ENCODE assay signal across 11 cellular contexts in the genomic region with DNA sequence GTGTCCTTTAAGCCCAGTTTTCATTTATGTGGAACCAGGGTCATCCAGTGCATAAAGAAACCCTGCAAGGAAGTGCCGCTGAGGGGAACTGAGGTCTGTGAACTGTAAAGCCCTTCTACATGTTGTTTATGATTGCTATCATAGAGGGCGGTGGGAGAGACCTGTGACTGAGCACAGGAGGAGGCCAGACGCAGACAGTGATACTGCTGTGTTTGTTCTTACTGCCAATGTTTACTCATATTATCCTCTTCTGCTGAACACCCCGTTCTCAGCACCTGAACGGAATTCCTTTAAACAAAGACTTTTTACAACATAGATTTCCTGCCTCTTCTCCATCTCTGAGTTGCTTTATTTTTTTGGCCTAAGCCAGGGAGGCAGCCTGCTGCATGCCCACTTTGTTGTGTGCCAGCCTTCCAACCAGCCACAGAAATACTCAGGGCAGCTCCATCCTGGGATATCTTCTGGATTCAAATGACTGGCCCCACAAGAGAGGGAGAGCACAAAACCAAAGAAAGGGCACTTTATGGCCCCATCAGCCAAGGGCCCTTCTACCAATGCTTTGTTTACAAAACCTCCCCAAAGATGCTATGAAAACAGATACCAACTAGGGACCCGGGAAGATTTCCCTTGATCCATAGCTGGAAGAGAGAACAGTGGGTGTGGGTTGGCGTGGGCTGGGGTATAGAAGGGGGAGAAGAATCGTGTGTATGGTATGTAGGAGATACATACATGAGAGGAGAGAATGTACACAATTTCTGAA. TPM values are rescaled to one million over a fixed set of nuclear protein-coding genes. Genes with fewer than 3 reads are reported as not detected.
DNase-seq lines count a peak whose midpoint lies in the region; ATAC-seq, FAIRE-seq and TF ChIP-seq lines count a peak whose summit lies in the region.
"Had no signal": no experiment of that assay in that cellular context is flagged by ENCODE, and none has a peak within 500 bp of the region (broad histone marks: within the 10 kb centered on the region; RNA-seq: fewer than 3 reads in every experiment).

No MANE protein-coding gene starts in this region.

- H3K36me3 Mint-ChIP-seq in astrocyte (ENCODE audit: low read depth, unreplicated experiment) (no peaks in the 10 kb centered on the region), natural killer cell (no peaks in the 10 kb centered on the region), T-cell (no peaks in the 10 kb centered on the region)

- no peaks in the 10 kb centered on the region for H4K20me1 ChIP-seq in astrocyte (ENCODE audit: insufficient read depth, low read length)

- TF ChIP-seq POLR2A in A549 (IDR thresholded peaks at IDR 0.05; ENCODE audit: low read length): no peak

- no peak for DNase-seq in A549 (ENCODE audit: low read depth in 1 of 2, low spot score in 1 of 2)
- DNase-seq in DMS53 treated with DMSO at 0.1 percent for 48 hours (lab: John Stamatoyannopoulos, UW; ENCODE audit: unreplicated experiment): peak; percentile 70
- DNase-seq in astrocyte (ENCODE audit: low read depth): no peak
- no peak for DNase-seq in natural killer cell
- no peak for DNase-seq in MV-4-11 (lab: John Stamatoyannopoulos, UW)
- DNase-seq in T-cell: no peak
- no peak for DNase-seq in effector memory CD4-positive, alpha-beta T cell

- peaks cover 14% of the 10 kb centered on the region for H3K27me3 Mint-ChIP-seq in astrocyte (ENCODE audit: low read depth, unreplicated experiment)
- peaks cover 19 to 25% of the 10 kb centered on the region in 2 donors for H3K27me3 Mint-ChIP-seq in natural killer cell (ENCODE audit: low read depth in 2 of 2)
- peaks cover 35 to 46% of the 10 kb centered on the region in 2 donors for H3K27me3 Mint-ChIP-seq in T-cell

- H3K4me1 ChIP-seq in A549: peaks cover 31% of the 10 kb centered on the region
- H3K4me1 ChIP-seq in astrocyte (ENCODE audit: insufficient read depth, low read length): peaks cover 15% of the 10 kb centered on the region
- H3K4me1 ChIP-seq in effector memory CD4-positive, alpha-beta T cell (ENCODE audit: control insufficient read depth, insufficient read depth, low read length, poor library complexity, severe bottlenecking): peaks cover 15% of the 10 kb centered on the region

- 38% methylated on average over 8 of the region's 8 CpGs for WGBS in A549 (ENCODE audit: missing lambda C conversion rate)

- FAIRE-seq in A549 (lab: Jason Lieb, UNC) (no peak), astrocyte (lab: Jason Lieb, UNC) (no peak)
- FAIRE-seq: endometrium had no signal

- no peak overlapping the region for H3K4me3 ChIP-seq in A549
- no peak overlapping the region for H3K4me3 ChIP-seq in astrocyte (ENCODE audit: insufficient read depth, low read depth, low read length)
- H3K4me3 ChIP-seq in effector memory CD4-positive, alpha-beta T cell (ENCODE audit: insufficient read depth, low read depth, low read length, poor library complexity, severe bottlenecking): no peak overlapping the region

- H3K27ac ChIP-seq in A549 (peak overlapping the region; percentile 83 to 90), astrocyte (ENCODE audit: low read depth, low read length) (no peak overlapping the region)
- H3K27ac ChIP-seq in effector memory CD4-positive, alpha-beta T cell (ENCODE audit: insufficient read depth, low read length, poor library complexity, severe bottlenecking): no peak overlapping the region

- TF ChIP-seq CTCF in A549 (IDR thresholded peaks at IDR 0.05) (no peak), astrocyte (IDR thresholded peaks at IDR 0.05; ENCODE audit: insufficient read depth, low read depth, low read length) (no peak), natural killer cell (IDR thresholded peaks at IDR 0.05) (no peak)

- H3K36me3 ChIP-seq in astrocyte (ENCODE audit: insufficient read depth, low read length): no peaks in the 10 kb centered on the region
- no peaks in the 10 kb centered on the region for H3K36me3 ChIP-seq in effector memory CD4-positive, alpha-beta T cell (ENCODE audit: control insufficient read depth, insufficient read depth, low read length)
- H3K36me3 ChIP-seq: ascending aorta had no signal

- POLR2A ChIA-PET in A549 (lab: Yijun Ruan, JAX) (interaction anchor here (2.2 kb wide), 1 partner anchor 13 kb away, joined by 13 read pairs; no protein-coding TSS in a partner anchor), T-cell (lab: Charles Lee) (no interaction called here)

- no peak for TF ChIP-seq RAD21 in A549 (conservative IDR thresholded peaks at IDR 0.05 in 1 of 2, IDR thresholded peaks at IDR 0.05 in 1 of 2)

- no peak overlapping the region for H3K9ac ChIP-seq in astrocyte (ENCODE audit: low read length)

- H3K4me3 Mint-ChIP-seq in astrocyte (ENCODE audit: unreplicated experiment) (peak overlapping the region; percentile 21), natural killer cell (peak overlapping the region; percentile 53), T-cell (peak overlapping the region in 1 of 3 donors; percentile 70)

- no peaks in the 10 kb centered on the region for H3K79me2 ChIP-seq in astrocyte (ENCODE audit: insufficient read depth, low read length)

- H3K27me3 ChIP-seq in astrocyte (ENCODE audit: insufficient read depth, low read length): peaks cover 37% of the 10 kb centered on the region
- peaks cover 14% of the 10 kb centered on the region for H3K27me3 ChIP-seq in effector memory CD4-positive, alpha-beta T cell (replicated peaks; ENCODE audit: control insufficient read depth, insufficient read depth, low read length, poor library complexity, severe bottlenecking)
- H3K27me3 ChIP-seq: ascending aorta had no signal

- CTCF ChIA-PET in A549 (lab: Yijun Ruan, JAX): interaction anchor here (0.6 to 5.1 kb wide), 4 partner anchors 13 to 595 kb away, joined by 3 to 34 read pairs (median 11); no protein-coding TSS in a partner anchor
- CTCF ChIA-PET in T-cell (lab: Charles Lee): no interaction called here

- H3K27ac Mint-ChIP-seq in astrocyte (ENCODE audit: unreplicated experiment) (no peak overlapping the region), natural killer cell (no peak overlapping the region), T-cell (no peak overlapping the region)

- intact Hi-C loops in natural killer cell (cut with micrococcal nuclease): loop anchor here (5.0 kb wide), 1 partner anchor 46 kb away; no protein-coding TSS in a partner anchor

- peak overlapping the region; percentile 100 for H3K4me2 ChIP-seq in A549
- H3K4me2 ChIP-seq in astrocyte (ENCODE audit: low read length): no peak overlapping the region

- ATAC-seq in A549 (no peak), natural killer cell (no peak), T-cell (replicated peaks in 1 of 4) (no peak), GM18498 (IDR thresholded peaks at IDR 0.05; ENCODE audit: unreplicated experiment) (no peak)

- H2AFZ ChIP-seq in astrocyte (ENCODE audit: low read depth, low read length): no peak overlapping the region

- H3K9me3 Mint-ChIP-seq in astrocyte (ENCODE audit: unreplicated experiment) (peaks cover 3% of the 10 kb centered on the region), natural killer cell (no peaks in the 10 kb centered on the region), T-cell (no peaks in the 10 kb centered on the region)

- H3K4me1 Mint-ChIP-seq in astrocyte (ENCODE audit: low read depth, unreplicated experiment) (peaks cover 5% of the 10 kb centered on the region), natural killer cell (peaks cover 0 to 4% of the 10 kb centered on the region in 2 donors), T-cell (peaks cover 0 to 17% (median 11%) of the 10 kb centered on the region in 3 donors)

- TF ChIP-seq EP300 in A549 (IDR thresholded peaks at IDR 0.05): no peak

- H3K9me3 ChIP-seq in A549: no peaks in the 10 kb centered on the region
- no peaks in the 10 kb centered on the region for H3K9me3 ChIP-seq in astrocyte (ENCODE audit: insufficient read depth, low read depth, low read length)
- no peaks in the 10 kb centered on the region for H3K9me3 ChIP-seq in effector memory CD4-positive, alpha-beta T cell (ENCODE audit: control insufficient read depth, low read length)
- H3K9me3 ChIP-seq: ascending aorta had no signal

TF ChIP-seq in A549, 52 proteins besides CTCF, POLR2A, EP300 and RAD21:
- no peak for TF ChIP-seq GATA3 (IDR thresholded peaks at IDR 0.05; ENCODE audit: borderline replicate concordance)
- TF ChIP-seq HDAC2 (IDR thresholded peaks at IDR 0.05): no peak
- no peak for TF ChIP-seq SMC3 (IDR thresholded peaks at IDR 0.05)
- no peak for TF ChIP-seq FOSL2 (IDR thresholded peaks at IDR 0.05)
- TF ChIP-seq FOSL2 (CRISPR knock-in tag; IDR thresholded peaks at IDR 0.05): no peak
- TF ChIP-seq POLR2AphosphoS2 (conservative IDR thresholded peaks at IDR 0.05; ENCODE audit: low read length): no peak
- TF ChIP-seq PBX3 (IDR thresholded peaks at IDR 0.05): no peak
- TF ChIP-seq JUN (IDR thresholded peaks at IDR 0.05): no peak
- TF ChIP-seq NPAS2 (CRISPR knock-in tag; IDR thresholded peaks at IDR 0.05; ENCODE audit: borderline replicate concordance): no peak

RNA-seq across cellular contexts. Expression of gene GALNT18, which starts 1.1 kb away (rescaled TPM):
- 6.7 TPM in 2 replicates for polyA plus RNA-seq in A549 (2011; rRNA removed)
- 19.0 and 21.8 TPM in 2 replicates for polyA plus RNA-seq in A549 (2012; cell fraction: cytosol; rRNA removed)
- polyA plus RNA-seq in A549 (2012; cell fraction: nucleus; rRNA removed): 25.0 and 26.9 TPM in 2 replicates
- polyA plus RNA-seq in A549 (2017; fragmentation: RNase III; extraction: RNeasy Plus Mini Kit Qiagen cat#74134 plus additional on column Dnase treatment): 15.9 to 20.8 TPM (median 16.1 TPM) in 3 replicates
- polyA minus RNA-seq in A549 (2011; rRNA and poly(A)+ RNA removed): 7.8 and 10.3 TPM in 2 replicates
- total RNA-seq in astrocyte: 6.5 and 7.0 TPM in 2 replicates
- total RNA-seq in natural killer cell: under 1 TPM; 0.18 to 0.42 (median 0.38) TPM
- total RNA-seq in T-cell: under 1 TPM in 2 of 5 donors, not detected in 3; 0.10 to 0.15 TPM
- total RNA-seq: OCI-LY7 had no signal

Comparison
In these comparisons a context has a peak if more than half of its experiments do, and no peak if none do; other contexts are left out.
1. H3K27ac ChIP-seq: peak in A549 (2 of 2); none in astrocyte (single experiment) and effector memory CD4-positive, alpha-beta T cell (single experiment).